8 cellular contexts compared by ENCODE assay signal in the genomic region with DNA sequence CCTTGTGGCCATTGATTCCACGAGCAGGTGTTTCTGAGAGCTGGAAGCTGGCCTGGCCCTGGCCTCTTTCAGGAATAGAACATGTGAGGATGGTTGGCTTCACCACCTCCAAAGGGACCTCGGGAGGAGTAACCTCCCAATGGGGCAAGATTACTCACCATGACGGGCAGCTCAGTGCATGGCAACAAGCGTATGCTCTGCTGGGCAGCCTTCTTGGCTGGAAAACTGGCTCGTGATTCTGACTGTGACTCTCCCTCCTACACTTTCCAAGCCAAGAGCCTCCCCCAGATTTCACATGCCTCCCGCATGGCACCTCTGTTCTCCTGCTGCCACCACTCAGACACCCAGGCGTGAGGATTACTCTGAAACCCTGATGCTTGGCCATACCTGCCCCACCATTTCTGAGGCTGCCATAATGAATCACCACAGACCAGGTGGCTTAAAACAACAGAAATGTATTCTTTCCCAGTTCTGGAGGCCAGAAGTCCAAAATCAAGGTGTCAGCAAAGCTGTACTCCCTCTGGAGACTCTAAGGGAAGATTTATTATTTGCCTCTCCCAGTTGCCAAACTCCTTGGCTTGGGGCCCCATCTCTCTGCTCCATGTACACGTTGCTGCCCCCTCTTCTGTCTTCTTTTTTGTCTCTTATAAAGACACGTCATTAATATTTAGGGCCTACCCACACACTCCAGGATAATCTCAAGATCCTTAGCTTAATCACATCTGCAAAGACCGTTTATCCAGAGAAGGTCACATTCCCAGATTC.
A peak's percentile ranks its signal among the peaks of the same experiment; 100 is the strongest.
DNase-seq lines count a peak whose midpoint lies in the region; ATAC-seq and TF ChIP-seq lines count a peak whose summit lies in the region.

No MANE protein-coding gene starts in this region.

- no peak for TF ChIP-seq CTCF in CD8-positive, alpha-beta T cell (IDR thresholded peaks at IDR 0.05)
- no peak for TF ChIP-seq CTCF in RWPE1 (conservative IDR thresholded peaks at IDR 0.05; ENCODE audit: low read depth)
- no peak for TF ChIP-seq CTCF in esophagus muscularis mucosa (IDR thresholded peaks at IDR 0.05)
- no peak for TF ChIP-seq CTCF in WERI-Rb-1 (IDR thresholded peaks at IDR 0.05; ENCODE audit: low read depth, low read length)

- H3K27me3 ChIP-seq in CD8-positive, alpha-beta T cell (ENCODE audit: insufficient read depth, low read length), result no peaks in the 10 kb centered on the region
- H3K27me3 ChIP-seq in esophagus muscularis mucosa (no peaks in the 10 kb centered on the region), WERI-Rb-1 (ENCODE audit: insufficient read depth, low read depth, severe bottlenecking) (no peaks in the 10 kb centered on the region)

- no peaks in the 10 kb centered on the region for H3K36me3 ChIP-seq in CD8-positive, alpha-beta T cell (ENCODE audit: insufficient read depth, low read length)
- H3K36me3 ChIP-seq in esophagus muscularis mucosa (no peaks in the 10 kb centered on the region), WERI-Rb-1 (no peaks in the 10 kb centered on the region)

- ATAC-seq in CD8-positive, alpha-beta T cell, result no peak
- no peak for ATAC-seq in GM18511 (IDR thresholded peaks at IDR 0.05; ENCODE audit: unreplicated experiment)
- ATAC-seq in HG03565 (IDR thresholded peaks at IDR 0.05; ENCODE audit: unreplicated experiment), result no peak

- H3K4me1 ChIP-seq in CD8-positive, alpha-beta T cell (ENCODE audit: insufficient read depth, low read length), result peaks cover 28% of the 10 kb centered on the region
- H3K4me1 ChIP-seq in esophagus muscularis mucosa, result peaks cover 53 to 71% (median 60%) of the 10 kb centered on the region in 4 donors

- no peak overlapping the region for H3K27ac ChIP-seq in CD8-positive, alpha-beta T cell (ENCODE audit: low read depth, low read length)
- peak overlapping the region; percentile 87 for H3K27ac ChIP-seq in RWPE1
- H3K27ac ChIP-seq in esophagus muscularis mucosa (replicated peaks in 1 of 4), result peak overlapping the region; percentile 29 to 69 (median 62)
- no peak overlapping the region for H3K27ac ChIP-seq in WERI-Rb-1

- no peaks in the 10 kb centered on the region for H3K9me3 Mint-ChIP-seq in CD8-positive, alpha-beta T cell

- no peaks in the 10 kb centered on the region for H3K9me3 ChIP-seq in CD8-positive, alpha-beta T cell (ENCODE audit: low read length)
- no peaks in the 10 kb centered on the region for H3K9me3 ChIP-seq in esophagus muscularis mucosa
- H3K9me3 ChIP-seq in WERI-Rb-1 (ENCODE audit: severe bottlenecking), result no peaks in the 10 kb centered on the region

- CTCF ChIA-PET in CD8-positive, alpha-beta T cell (lab: Charles Lee), result interaction anchor here (0.6 to 1.4 kb wide), 4 partner anchors 18 to 291 kb away, joined by 3 to 5 read pairs (median 4); no protein-coding TSS in a partner anchor
- CTCF ChIA-PET in RWPE1 (lab: Yijun Ruan, JAX), result interaction anchor here (0.6 kb wide), 1 partner anchor 89 kb away, joined by 4 read pairs; no protein-coding TSS in a partner anchor

- no peak for TF ChIP-seq EP300 in esophagus muscularis mucosa (IDR thresholded peaks at IDR 0.05)

- 80% methylated on average over 10 of the region's 10 CpGs for WGBS in esophagus muscularis mucosa

- no peak for TF ChIP-seq POLR2A in esophagus muscularis mucosa (IDR thresholded peaks at IDR 0.05; ENCODE audit: low read depth)

- H3K4me1 Mint-ChIP-seq in CD8-positive, alpha-beta T cell (ENCODE audit: low read depth), result peaks cover 45% of the 10 kb centered on the region

- peak overlapping the region; percentile 80 for H3K27ac Mint-ChIP-seq in CD8-positive, alpha-beta T cell

- DNase-seq in CD8-positive, alpha-beta T cell, result no peak
- DNase-seq in RWPE1 (ENCODE audit: low spot score), result peak; percentile 20
- no peak for DNase-seq in esophagus muscularis mucosa (ENCODE audit: extremely low spot score)
- peak; percentile 98 for DNase-seq in renal cortical epithelial cell (ENCODE audit: low read depth)
- no peak for DNase-seq in UCSD-AML1 (lab: John Stamatoyannopoulos, UW; ENCODE audit: unreplicated experiment)
- no peak for DNase-seq in WERI-Rb-1

- POLR2A ChIA-PET in CD8-positive, alpha-beta T cell (lab: Charles Lee), result interaction anchor here (0.9 to 1.5 kb wide), 2 partner anchors 10 to 13 kb away, joined by 3 to 4 read pairs; no protein-coding TSS in a partner anchor
- POLR2A ChIA-PET in RWPE1 (lab: Yijun Ruan, JAX; ENCODE audit: low non-redundant PET), result no interaction called here

- no peak overlapping the region for H3K4me3 ChIP-seq in CD8-positive, alpha-beta T cell (ENCODE audit: low read depth, low read length)
- H3K4me3 ChIP-seq in esophagus muscularis mucosa (no peak overlapping the region), WERI-Rb-1 (ENCODE audit: low read depth, low read length) (no peak overlapping the region)

- H3K36me3 Mint-ChIP-seq in CD8-positive, alpha-beta T cell, result no peaks in the 10 kb centered on the region

- intact Hi-C loops in CD8-positive, alpha-beta T cell (cut with DNase I, micrococcal nuclease), result no loop called here
- intact Hi-C loops in esophagus muscularis mucosa (cut with DNase I), result no loop called here

- no peaks in the 10 kb centered on the region for H3K27me3 Mint-ChIP-seq in CD8-positive, alpha-beta T cell (ENCODE audit: low read depth)

- H3K4me3 Mint-ChIP-seq in CD8-positive, alpha-beta T cell, result no peak overlapping the region

Comparison
In these comparisons a context has a peak if more than half of its experiments do, and no peak if none do; other contexts are left out.
1. DNase-seq: peak in RWPE1 (single experiment) and renal cortical epithelial cell (single experiment); none in CD8-positive, alpha-beta T cell (0 of 7), esophagus muscularis mucosa (single experiment), UCSD-AML1 (single experiment) and WERI-Rb-1 (single experiment).
2. H3K27ac ChIP-seq: peak in RWPE1 (single experiment) and esophagus muscularis mucosa (4 of 4); none in CD8-positive, alpha-beta T cell (single experiment) and WERI-Rb-1 (single experiment).